In the genomic region with DNA sequence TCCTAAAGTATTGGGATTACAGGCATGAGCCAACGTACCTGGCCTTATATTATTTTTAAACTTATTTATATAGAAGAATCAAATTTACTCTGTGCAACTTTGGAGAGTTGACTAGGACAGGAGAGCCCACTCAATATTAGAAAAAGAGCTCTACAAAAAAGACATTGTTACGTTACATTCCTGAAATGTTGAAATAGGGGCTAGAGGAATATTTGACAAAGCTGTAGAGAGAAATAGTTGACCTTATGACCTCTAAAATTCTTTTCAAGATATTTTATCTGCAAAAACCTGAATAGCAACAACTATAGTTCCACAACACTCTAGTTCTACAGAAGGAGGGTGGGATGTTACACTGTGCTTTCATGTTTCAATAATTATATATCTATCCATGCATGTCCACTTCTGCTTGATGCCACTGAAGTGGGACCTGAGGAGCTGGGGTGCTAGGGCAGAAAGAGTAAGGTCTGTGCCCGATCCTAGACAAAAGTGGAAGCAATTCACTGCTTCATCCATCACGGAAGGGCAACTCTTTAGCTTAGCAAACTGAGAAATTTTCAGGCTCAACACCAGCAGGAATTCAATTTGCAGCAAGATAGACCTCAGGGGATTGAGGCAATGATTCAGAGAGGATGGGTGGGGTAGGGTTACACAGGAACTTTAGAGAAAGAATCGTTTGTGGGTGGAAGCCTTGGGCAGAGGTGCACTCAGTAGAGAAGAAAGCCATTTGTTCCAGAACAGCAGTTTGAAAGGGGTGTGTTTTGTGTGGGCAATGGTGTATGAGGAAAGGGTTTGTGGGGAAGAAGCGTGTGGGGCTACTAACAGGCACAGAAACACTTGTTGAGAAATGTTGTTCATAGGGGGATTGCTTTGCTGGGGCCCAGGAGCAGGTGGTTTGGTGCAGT, we compare ENCODE assay signal across 10 cellular contexts. TPM values are rescaled to one million over a fixed set of nuclear protein-coding genes. Genes with fewer than 3 reads are reported as not detected.
A peak's percentile ranks its signal among the peaks of the same experiment; 100 is the strongest.
DNase-seq lines count a peak whose midpoint lies in the region; ATAC-seq and TF ChIP-seq lines count a peak whose summit lies in the region.
"Had no signal": no experiment of that assay in that cellular context is flagged by ENCODE, and none has a peak within 500 bp of the region (broad histone marks: within the 10 kb centered on the region; RNA-seq: fewer than 3 reads in every experiment).

No MANE protein-coding gene starts in this region.

- peak overlapping the region; percentile 40 for H3K27ac Mint-ChIP-seq in activated CD4-positive, alpha-beta T cell treated with anti-CD3 and anti-CD28 coated beads for 36 hours
- H3K27ac Mint-ChIP-seq in activated T-helper 2 cell treated with anti-CD3 and anti-CD28 coated beads, Interferon-gamma antibody, Interleukin-2, Interleukin-4, amounts not matched to agents 10 μg/mL and 5 μg/mL and 100 μg/mL, durations not matched to agents 14 hours and 24 hours and 36 hours = peak overlapping the region; percentile 62

- no peaks in the 10 kb centered on the region for H3K27me3 Mint-ChIP-seq in activated CD4-positive, alpha-beta T cell treated with anti-CD3 and anti-CD28 coated beads for 36 hours
- H3K27me3 Mint-ChIP-seq in activated T-helper 2 cell treated with anti-CD3 and anti-CD28 coated beads, Interferon-gamma antibody, Interleukin-2, Interleukin-4, amounts not matched to agents 10 μg/mL and 5 μg/mL and 100 μg/mL, durations not matched to agents 14 hours and 24 hours and 36 hours (ENCODE audit: low read depth) = no peaks in the 10 kb centered on the region

- peaks cover 64% of the 10 kb centered on the region for H3K4me1 Mint-ChIP-seq in activated CD4-positive, alpha-beta T cell treated with anti-CD3 and anti-CD28 coated beads for 36 hours
- H3K4me1 Mint-ChIP-seq in activated T-helper 2 cell treated with anti-CD3 and anti-CD28 coated beads, Interferon-gamma antibody, Interleukin-2, Interleukin-4, amounts not matched to agents 10 μg/mL and 5 μg/mL and 100 μg/mL, durations not matched to agents 14 hours and 24 hours and 36 hours (ENCODE audit: low read depth) = peaks cover 57% of the 10 kb centered on the region

- ATAC-seq in activated CD4-positive, alpha-beta T cell treated with anti-CD3 and anti-CD28 coated beads for 36 hours = peak; percentile 73
- peak; percentile 48 for ATAC-seq in HG03135 (IDR thresholded peaks at IDR 0.05; ENCODE audit: unreplicated experiment)
- no peak for ATAC-seq in SK-N-SH treated with all-trans-retinoic acid at 6 μM for 48 hours

- POLR2A ChIA-PET in activated CD4-positive, alpha-beta T cell treated with anti-CD3 and anti-CD28 coated beads for 36 hours (lab: Charles Lee) = interaction anchor here (0.6 to 0.8 kb wide), 2 partner anchors 9 to 120 kb away, joined by 3 to 4 read pairs; no protein-coding TSS in a partner anchor

- CTCF ChIA-PET in activated CD4-positive, alpha-beta T cell treated with anti-CD3 and anti-CD28 coated beads for 36 hours (lab: Charles Lee) = interaction anchor here (0.6 to 1.6 kb wide), 4 partner anchors 24 to 124 kb away, joined by 3 to 5 read pairs (median 4); no protein-coding TSS in a partner anchor

- H3K36me3 Mint-ChIP-seq in activated CD4-positive, alpha-beta T cell treated with anti-CD3 and anti-CD28 coated beads for 36 hours (ENCODE audit: low read depth) = no peaks in the 10 kb centered on the region
- H3K36me3 Mint-ChIP-seq in activated T-helper 2 cell treated with anti-CD3 and anti-CD28 coated beads, Interferon-gamma antibody, Interleukin-2, Interleukin-4, amounts not matched to agents 10 μg/mL and 5 μg/mL and 100 μg/mL, durations not matched to agents 14 hours and 24 hours and 36 hours (ENCODE audit: low read depth) = no peaks in the 10 kb centered on the region

- no peak for DNase-seq in activated CD4-positive, alpha-beta T cell treated with anti-CD3 and anti-CD28 coated beads for 36 hours
- DNase-seq in activated CD4-positive, alpha-beta T cell treated with anti-CD3 and anti-CD28 coated beads for 48 hours = no peak
- DNase-seq in activated T-helper 2 cell treated with anti-CD3 and anti-CD28 coated beads, Interferon-gamma antibody, Interleukin-2, Interleukin-4, amounts not matched to agents 10 μg/mL and 5 μg/mL and 100 μg/mL, durations not matched to agents 14 hours and 24 hours and 36 hours (ENCODE audit: low spot score) = no peak
- DNase-seq in renal cortical epithelial cell (ENCODE audit: low read depth) = peak; percentile 95
- no peak for DNase-seq in NCI-H1436 (lab: John Stamatoyannopoulos, UW)
- no peak for DNase-seq in effector CD4-positive, alpha-beta T cell
- DNase-seq: dermis blood vessel endothelial cell; NK-92 treated with Interleukin-12 subunit alpha and Interleukin-12 subunit beta, amount 100 ng/mL, for 24 hours had no signal

- peak overlapping the region; percentile 11 for H3K4me3 Mint-ChIP-seq in activated CD4-positive, alpha-beta T cell treated with anti-CD3 and anti-CD28 coated beads for 36 hours
- H3K4me3 Mint-ChIP-seq in activated T-helper 2 cell treated with anti-CD3 and anti-CD28 coated beads, Interferon-gamma antibody, Interleukin-2, Interleukin-4, amounts not matched to agents 10 μg/mL and 5 μg/mL and 100 μg/mL, durations not matched to agents 14 hours and 24 hours and 36 hours (ENCODE audit: low read depth) = peak overlapping the region; percentile 30

- intact Hi-C loops in activated CD4-positive, alpha-beta T cell treated with anti-CD3 and anti-CD28 coated beads for 36 hours (cut with DNase I, micrococcal nuclease) = no loop called here
- intact Hi-C loops in activated T-helper 2 cell treated with anti-CD3 and anti-CD28 coated beads, Interferon-gamma antibody, Interleukin-2, Interleukin-4, amounts not matched to agents 10 μg/mL and 5 μg/mL and 100 μg/mL, durations not matched to agents 14 hours and 24 hours and 36 hours (cut with micrococcal nuclease) = no loop called here

- no peaks in the 10 kb centered on the region for H3K9me3 Mint-ChIP-seq in activated CD4-positive, alpha-beta T cell treated with anti-CD3 and anti-CD28 coated beads for 36 hours (ENCODE audit: low read depth)
- no peaks in the 10 kb centered on the region for H3K9me3 Mint-ChIP-seq in activated T-helper 2 cell treated with anti-CD3 and anti-CD28 coated beads, Interferon-gamma antibody, Interleukin-2, Interleukin-4, amounts not matched to agents 10 μg/mL and 5 μg/mL and 100 μg/mL, durations not matched to agents 14 hours and 24 hours and 36 hours

TF ChIP-seq in SK-N-SH treated with all-trans-retinoic acid at 6 μM for 48 hours, 23 proteins besides CTCF, POLR2A, EP300 and RAD21:
- TF ChIP-seq ESRRG (CRISPR knock-in tag; IDR thresholded peaks at IDR 0.05) (no peak), TCF4 (CRISPR knock-in tag; IDR thresholded peaks at IDR 0.05; ENCODE audit: borderline replicate concordance) (no peak), ZC3H10 (CRISPR knock-in tag; IDR thresholded peaks at IDR 0.05) (no peak), ISL1 (CRISPR knock-in tag; IDR thresholded peaks at IDR 0.05) (no peak), ZFP3 (CRISPR knock-in tag; IDR thresholded peaks at IDR 0.05) (no peak)
TF ChIP-seq in SK-N-SH treated with all-trans-retinoic acid at 6 μM for 48 hours: peak in this region for 0.

RNA-seq across cellular contexts. Expression of a gene that starts 16.0 kb away (rescaled TPM):
- under 1 TPM; 0.16 to 0.56 TPM for total RNA-seq in activated CD4-positive, alpha-beta T cell treated with anti-CD3 and anti-CD28 coated beads for 36 hours
- total RNA-seq in activated T-helper 2 cell treated with anti-CD3 and anti-CD28 coated beads, Interferon-gamma antibody, Interleukin-2, Interleukin-4, amounts not matched to agents 10 μg/mL and 5 μg/mL and 100 μg/mL, durations not matched to agents 14 hours and 24 hours and 36 hours = 0.16 and 0.21 TPM in 2 replicates
- not detected in 2 replicates for total RNA-seq in renal cortical epithelial cell

RNA-seq across cellular contexts. Expression of a gene that starts 20.1 kb away (rescaled TPM):
- total RNA-seq in activated CD4-positive, alpha-beta T cell treated with anti-CD3 and anti-CD28 coated beads for 36 hours = 100 to 1,000 TPM; 160 to 164 TPM
- 133 and 137 TPM in 2 replicates for total RNA-seq in activated T-helper 2 cell treated with anti-CD3 and anti-CD28 coated beads, Interferon-gamma antibody, Interleukin-2, Interleukin-4, amounts not matched to agents 10 μg/mL and 5 μg/mL and 100 μg/mL, durations not matched to agents 14 hours and 24 hours and 36 hours
- total RNA-seq in renal cortical epithelial cell = 88.2 and 172 TPM in 2 replicates

RNA-seq across cellular contexts. Expression of a gene that starts 28.1 kb away (rescaled TPM):
- total RNA-seq in activated CD4-positive, alpha-beta T cell treated with anti-CD3 and anti-CD28 coated beads for 36 hours = 10 to 100 TPM; 24.2 to 24.7 TPM
- 28.2 and 33.7 TPM in 2 replicates for total RNA-seq in activated T-helper 2 cell treated with anti-CD3 and anti-CD28 coated beads, Interferon-gamma antibody, Interleukin-2, Interleukin-4, amounts not matched to agents 10 μg/mL and 5 μg/mL and 100 μg/mL, durations not matched to agents 14 hours and 24 hours and 36 hours
- 14.9 and 23.1 TPM in 2 replicates for total RNA-seq in renal cortical epithelial cell

RNA-seq across cellular contexts. Expression of a gene that starts 34.3 kb away (rescaled TPM):
- total RNA-seq in activated CD4-positive, alpha-beta T cell treated with anti-CD3 and anti-CD28 coated beads for 36 hours = 100 to 1,000 TPM; 216 to 257 TPM
- total RNA-seq in activated T-helper 2 cell treated with anti-CD3 and anti-CD28 coated beads, Interferon-gamma antibody, Interleukin-2, Interleukin-4, amounts not matched to agents 10 μg/mL and 5 μg/mL and 100 μg/mL, durations not matched to agents 14 hours and 24 hours and 36 hours = 217 and 228 TPM in 2 replicates
- 66.0 and 73.5 TPM in 2 replicates for total RNA-seq in renal cortical epithelial cell

RNA-seq across cellular contexts. Expression of a gene that starts 34.7 kb away (rescaled TPM):
- total RNA-seq in activated CD4-positive, alpha-beta T cell treated with anti-CD3 and anti-CD28 coated beads for 36 hours = 10 to 100 TPM; 46.2 to 47.5 TPM
- total RNA-seq in activated T-helper 2 cell treated with anti-CD3 and anti-CD28 coated beads, Interferon-gamma antibody, Interleukin-2, Interleukin-4, amounts not matched to agents 10 μg/mL and 5 μg/mL and 100 μg/mL, durations not matched to agents 14 hours and 24 hours and 36 hours = 66.0 and 66.5 TPM in 2 replicates
- 22.9 and 60.1 TPM in 2 replicates for total RNA-seq in renal cortical epithelial cell
